Comparison of ENCODE assay signal across 11 cellular contexts in genomic region chr11:128713595-128713994, GRCh38. TPM values are rescaled to one million over a fixed set of nuclear protein-coding genes. Genes with fewer than 3 reads are reported as not detected.
DNase-seq lines count a peak whose midpoint lies in the region; ATAC-seq, FAIRE-seq and TF ChIP-seq lines count a peak whose summit lies in the region.
"Had no signal": no experiment of that assay in that cellular context is flagged by ENCODE, and none has a peak within 500 bp of the region (broad histone marks: within the 10 kb centered on the region; RNA-seq: fewer than 3 reads in every experiment).

No MANE protein-coding gene starts in this region.

- POLR2A ChIA-PET in activated B cell treated with CpG ODN at 0.5 μM for 24 hours (lab: Charles Lee), result interaction anchor here (0.6 to 3.6 kb wide), 13 partner anchors 9 to 191 kb away, joined by 3 to 25 read pairs (median 6); partner anchors contain the start of gene FLI1

- CTCF ChIA-PET in activated B cell treated with CpG ODN at 0.5 μM for 24 hours (lab: Charles Lee), result interaction anchor here (1.0 to 1.7 kb wide), 3 partner anchors 11 to 41 kb away, joined by 3 to 4 read pairs (median 3); no protein-coding TSS in a partner anchor

- DNase-seq in T-helper 1 cell (no peak), activated B cell treated with CpG ODN at 0.5 μM for 24 hours (no peak), hypothalamus (lab: John Stamatoyannopoulos, UW) (no peak), kidney (no peak)
- DNase-seq: foreskin fibroblast had no signal

- H3K9me3 Mint-ChIP-seq in T-helper 1 cell treated with Interleukin-12 subunit alpha and Interleukin-12 subunit beta and Interleukin-4 antibody, amounts not matched to agents 30 μg/mL and 1 μg/mL, for 36 hours, result no peaks in the 10 kb centered on the region
- H3K9me3 Mint-ChIP-seq in activated B cell treated with CpG ODN at 0.5 μM for 24 hours, result no peaks in the 10 kb centered on the region

- no peak overlapping the region for H3K9ac ChIP-seq in kidney (ENCODE audit: low read length in 2 of 2)

- H3K27me3 ChIP-seq in neutrophil, result no peaks in the 10 kb centered on the region
- H3K27me3 ChIP-seq: ascending aorta had no signal

- H3K9me3 ChIP-seq in neutrophil, result no peaks in the 10 kb centered on the region
- H3K9me3 ChIP-seq in kidney (ENCODE audit: control insufficient read depth in 1 of 2, low read length in 2 of 2), result no peaks in the 10 kb centered on the region
- H3K9me3 ChIP-seq: A549, ascending aorta had no signal

- intact Hi-C loops in activated B cell treated with CpG ODN at 0.5 μM for 24 hours (cut with micrococcal nuclease), result loop anchor here (1.0 kb wide), 1 partner anchor 9 kb away; no protein-coding TSS in a partner anchor
- intact Hi-C loops in kidney (cut with DNase I), result no loop called here

- H3K4me3 Mint-ChIP-seq in T-helper 1 cell treated with Interleukin-12 subunit alpha and Interleukin-12 subunit beta and Interleukin-4 antibody, amounts not matched to agents 30 μg/mL and 1 μg/mL, for 36 hours, result peak overlapping the region; percentile 17
- peak overlapping the region; percentile 57 for H3K4me3 Mint-ChIP-seq in activated B cell treated with CpG ODN at 0.5 μM for 24 hours

- ATAC-seq in HG03342 (IDR thresholded peaks at IDR 0.05; ENCODE audit: unreplicated experiment), result peak; percentile 40
- ATAC-seq in activated B cell treated with CpG ODN at 0.5 μM for 24 hours (ENCODE audit: low read depth), result peak; percentile 56
- ATAC-seq in GM18861 (IDR thresholded peaks at IDR 0.05; ENCODE audit: unreplicated experiment), result no peak
- ATAC-seq: A549 had no signal

- TF ChIP-seq CTCF in activated B cell treated with CpG ODN at 0.5 μM for 24 hours (IDR thresholded peaks at IDR 0.05) (no peak), neutrophil (IDR thresholded peaks at IDR 0.05) (no peak), kidney (IDR thresholded peaks at IDR 0.05; ENCODE audit: borderline replicate concordance, extremely low read depth, insufficient read depth) (no peak)

- peak overlapping the region; percentile 18 to 28 for H3K4me3 ChIP-seq in neutrophil (ENCODE audit: low read depth in 1 of 2, low read length in 1 of 2)
- no peak overlapping the region for H3K4me3 ChIP-seq in kidney (ENCODE audit: low read length in 2 of 2)
- H3K4me3 ChIP-seq: A549, ascending aorta had no signal

- peaks cover 69% of the 10 kb centered on the region for H3K4me1 Mint-ChIP-seq in T-helper 1 cell treated with Interleukin-12 subunit alpha and Interleukin-12 subunit beta and Interleukin-4 antibody, amounts not matched to agents 30 μg/mL and 1 μg/mL, for 36 hours (ENCODE audit: low read depth)
- peaks cover 97% of the 10 kb centered on the region for H3K4me1 Mint-ChIP-seq in activated B cell treated with CpG ODN at 0.5 μM for 24 hours

- H3K27ac Mint-ChIP-seq in T-helper 1 cell treated with Interleukin-12 subunit alpha and Interleukin-12 subunit beta and Interleukin-4 antibody, amounts not matched to agents 30 μg/mL and 1 μg/mL, for 36 hours, result peak overlapping the region; percentile 65
- peak overlapping the region; percentile 86 for H3K27ac Mint-ChIP-seq in activated B cell treated with CpG ODN at 0.5 μM for 24 hours

- H3K36me3 Mint-ChIP-seq in T-helper 1 cell treated with Interleukin-12 subunit alpha and Interleukin-12 subunit beta and Interleukin-4 antibody, amounts not matched to agents 30 μg/mL and 1 μg/mL, for 36 hours (ENCODE audit: low read depth), result peaks cover 27% of the 10 kb centered on the region
- peaks cover 16% of the 10 kb centered on the region for H3K36me3 Mint-ChIP-seq in activated B cell treated with CpG ODN at 0.5 μM for 24 hours (ENCODE audit: low read depth)

- H3K27ac ChIP-seq in neutrophil (peak overlapping the region; percentile 95), kidney (ENCODE audit: low read depth in 2 of 2, low read length in 2 of 2) (no peak overlapping the region)
- H3K27ac ChIP-seq: A549, ascending aorta had no signal

- H3K4me1 ChIP-seq in neutrophil (ENCODE audit: control insufficient read depth in 1 of 2, insufficient read depth in 1 of 2, low read depth in 1 of 2, low read length in 1 of 2) (peaks cover 87 to 96% of the 10 kb centered on the region in 2 experiments), kidney (ENCODE audit: control insufficient read depth in 1 of 2, insufficient read depth in 1 of 2, low read depth in 1 of 2, low read length in 2 of 2) (peaks cover 10 to 20% of the 10 kb centered on the region in 2 donors)
- H3K4me1 ChIP-seq: A549 had no signal

- H3K36me3 ChIP-seq in neutrophil (peaks cover 5% of the 10 kb centered on the region), kidney (ENCODE audit: control insufficient read depth in 1 of 2, insufficient read depth in 2 of 2, low read length in 2 of 2) (no peaks in the 10 kb centered on the region)
- H3K36me3 ChIP-seq: ascending aorta had no signal

- H3K27me3 Mint-ChIP-seq in T-helper 1 cell treated with Interleukin-12 subunit alpha and Interleukin-12 subunit beta and Interleukin-4 antibody, amounts not matched to agents 30 μg/mL and 1 μg/mL, for 36 hours (ENCODE audit: low read depth), result no peaks in the 10 kb centered on the region
- no peaks in the 10 kb centered on the region for H3K27me3 Mint-ChIP-seq in activated B cell treated with CpG ODN at 0.5 μM for 24 hours

- FAIRE-seq in kidney (lab: Jason Lieb, UNC), result no peak
- FAIRE-seq: A549 had no signal

RNA-seq across cellular contexts. Expression of gene FLI1, which starts 19.7 kb away (rescaled TPM):
- total RNA-seq in activated B cell treated with CpG ODN at 0.5 μM for 24 hours, result 64.9 and 69.2 TPM in 2 replicates
- total RNA-seq in kidney, result 28.2 TPM
- 5.7 TPM for polyA plus RNA-seq in kidney (ENCODE audit: insufficient read depth, low read depth, low replicate concordance)

Comparison
In these comparisons a context has a peak if more than half of its experiments do, and no peak if none do; other contexts are left out.
1. H3K4me3 ChIP-seq: peak in neutrophil (2 of 2); none in kidney (0 of 2).